In the genomic region with DNA sequence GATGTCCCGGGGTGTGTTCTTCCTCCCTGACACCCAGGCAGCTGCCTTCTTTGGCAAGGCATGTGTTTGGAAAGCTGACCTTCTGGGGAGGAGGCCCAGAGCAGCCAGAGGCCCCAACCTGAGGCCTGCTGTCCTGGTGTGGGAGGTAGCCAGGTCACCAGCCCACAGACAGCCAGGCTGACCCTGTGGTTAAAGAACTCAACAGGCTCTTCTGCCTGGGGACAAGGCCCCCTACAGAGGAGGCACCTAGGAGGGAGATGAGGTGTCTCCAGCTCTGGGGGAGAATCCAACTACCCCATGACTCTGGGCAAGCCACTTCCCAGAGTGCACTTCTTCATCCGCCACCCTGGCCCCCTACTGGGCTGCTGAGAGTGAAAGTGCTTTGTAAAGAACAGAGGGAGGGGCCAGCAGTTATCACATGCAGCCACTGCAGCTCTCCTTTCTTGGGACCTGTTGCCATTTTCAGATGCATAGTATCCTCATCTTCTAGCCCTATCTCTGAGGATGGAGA, we compare ENCODE assay signal across 1 cellular context.
A peak's percentile ranks its signal among the peaks of the same experiment; 100 is the strongest.
TF ChIP-seq lines count a peak whose summit lies in the region.

No MANE protein-coding gene starts in this region.

TF ChIP-seq in HepG2, 621 proteins besides CTCF, POLR2A, EP300 and RAD21 (continued from another document and continues in another):
- TF ChIP-seq RERE (CRISPR knock-in tag; IDR thresholded peaks at IDR 0.05; ENCODE audit: low read depth) (no peak), NONO (IDR thresholded peaks at IDR 0.05) (no peak), NONO (CRISPR knock-in tag; conservative IDR thresholded peaks at IDR 0.05) (no peak), PHF20 (CRISPR knock-in tag; IDR thresholded peaks at IDR 0.05) (no peak), ZSCAN5A (CRISPR knock-in tag; IDR thresholded peaks at IDR 0.05; ENCODE audit: borderline replicate concordance) (no peak), ZNF143 (CRISPR knock-in tag; IDR thresholded peaks at IDR 0.05) (peak; percentile 84), HOXA9 (CRISPR knock-in tag; IDR thresholded peaks at IDR 0.05; ENCODE audit: borderline replicate concordance) (no peak), ZNF660 (CRISPR knock-in tag; IDR thresholded peaks at IDR 0.05; ENCODE audit: borderline replicate concordance, low read depth) (no peak), MED8 (CRISPR knock-in tag; IDR thresholded peaks at IDR 0.05; ENCODE audit: insufficient replicate concordance) (no peak), ZNF136 (CRISPR knock-in tag; IDR thresholded peaks at IDR 0.05; ENCODE audit: low read depth) (no peak), PHF5A (CRISPR knock-in tag; IDR thresholded peaks at IDR 0.05; ENCODE audit: low read depth, unreplicated experiment) (no peak), ZNF563 (CRISPR knock-in tag; IDR thresholded peaks at IDR 0.05) (peak; percentile 84; the same call in 1 of the 2 replicates), ZBTB1 (CRISPR knock-in tag; IDR thresholded peaks at IDR 0.05; ENCODE audit: borderline replicate concordance) (no peak), ASH2L (IDR thresholded peaks at IDR 0.05; ENCODE audit: insufficient read length, low read depth, low read length) (no peak), ZNF350 (CRISPR knock-in tag; IDR thresholded peaks at IDR 0.05; ENCODE audit: borderline replicate concordance, low read depth) (no peak), JARID2 (CRISPR knock-in tag; IDR thresholded peaks at IDR 0.05; ENCODE audit: insufficient replicate concordance) (peak; percentile 61), PAXIP1 (CRISPR knock-in tag; conservative IDR thresholded peaks at IDR 0.05) (no peak), FOSL2 (CRISPR knock-in tag; IDR thresholded peaks at IDR 0.05) (no peak), HNRNPL (IDR thresholded peaks at IDR 0.05; ENCODE audit: low read depth, low read length) (no peak), GATAD2A (CRISPR knock-in tag; IDR thresholded peaks at IDR 0.05) (0 out of 2 replicates have a peak, but pooled peaks have one; percentile 23), MXI1 (IDR thresholded peaks at IDR 0.05; ENCODE audit: borderline replicate concordance, low read depth, low read length) (0 out of 3 replicates have a peak, but pooled peaks have one; percentile 26), GTF2F1 (IDR thresholded peaks at IDR 0.05; ENCODE audit: low read length) (no peak), SAP130 (CRISPR knock-in tag; IDR thresholded peaks at IDR 0.05; ENCODE audit: low read depth) (peak; percentile 42; the same call in 1 of the 2 replicates)
- TF ChIP-seq, protein P1, sequence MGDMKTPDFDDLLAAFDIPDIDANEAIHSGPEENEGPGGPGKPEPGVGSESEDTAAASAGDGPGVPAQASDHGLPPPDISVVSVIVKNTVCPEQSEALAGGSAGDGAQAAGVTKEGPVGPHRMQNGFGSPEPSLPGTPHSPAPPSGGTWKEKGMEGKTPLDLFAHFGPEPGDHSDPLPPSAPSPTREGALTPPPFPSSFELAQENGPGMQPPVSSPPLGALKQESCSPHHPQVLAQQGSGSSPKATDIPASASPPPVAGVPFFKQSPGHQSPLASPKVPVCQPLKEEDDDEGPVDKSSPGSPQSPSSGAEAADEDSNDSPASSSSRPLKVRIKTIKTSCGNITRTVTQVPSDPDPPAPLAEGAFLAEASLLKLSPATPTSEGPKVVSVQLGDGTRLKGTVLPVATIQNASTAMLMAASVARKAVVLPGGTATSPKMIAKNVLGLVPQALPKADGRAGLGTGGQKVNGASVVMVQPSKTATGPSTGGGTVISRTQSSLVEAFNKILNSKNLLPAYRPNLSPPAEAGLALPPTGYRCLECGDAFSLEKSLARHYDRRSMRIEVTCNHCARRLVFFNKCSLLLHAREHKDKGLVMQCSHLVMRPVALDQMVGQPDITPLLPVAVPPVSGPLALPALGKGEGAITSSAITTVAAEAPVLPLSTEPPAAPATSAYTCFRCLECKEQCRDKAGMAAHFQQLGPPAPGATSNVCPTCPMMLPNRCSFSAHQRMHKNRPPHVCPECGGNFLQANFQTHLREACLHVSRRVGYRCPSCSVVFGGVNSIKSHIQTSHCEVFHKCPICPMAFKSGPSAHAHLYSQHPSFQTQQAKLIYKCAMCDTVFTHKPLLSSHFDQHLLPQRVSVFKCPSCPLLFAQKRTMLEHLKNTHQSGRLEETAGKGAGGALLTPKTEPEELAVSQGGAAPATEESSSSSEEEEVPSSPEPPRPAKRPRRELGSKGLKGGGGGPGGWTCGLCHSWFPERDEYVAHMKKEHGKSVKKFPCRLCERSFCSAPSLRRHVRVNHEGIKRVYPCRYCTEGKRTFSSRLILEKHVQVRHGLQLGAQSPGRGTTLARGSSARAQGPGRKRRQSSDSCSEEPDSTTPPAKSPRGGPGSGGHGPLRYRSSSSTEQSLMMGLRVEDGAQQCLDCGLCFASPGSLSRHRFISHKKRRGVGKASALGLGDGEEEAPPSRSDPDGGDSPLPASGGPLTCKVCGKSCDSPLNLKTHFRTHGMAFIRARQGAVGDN (CRISPR knock-in tag; IDR thresholded peaks at IDR 0.05): peak; percentile 53
- TF ChIP-seq, protein P2, sequence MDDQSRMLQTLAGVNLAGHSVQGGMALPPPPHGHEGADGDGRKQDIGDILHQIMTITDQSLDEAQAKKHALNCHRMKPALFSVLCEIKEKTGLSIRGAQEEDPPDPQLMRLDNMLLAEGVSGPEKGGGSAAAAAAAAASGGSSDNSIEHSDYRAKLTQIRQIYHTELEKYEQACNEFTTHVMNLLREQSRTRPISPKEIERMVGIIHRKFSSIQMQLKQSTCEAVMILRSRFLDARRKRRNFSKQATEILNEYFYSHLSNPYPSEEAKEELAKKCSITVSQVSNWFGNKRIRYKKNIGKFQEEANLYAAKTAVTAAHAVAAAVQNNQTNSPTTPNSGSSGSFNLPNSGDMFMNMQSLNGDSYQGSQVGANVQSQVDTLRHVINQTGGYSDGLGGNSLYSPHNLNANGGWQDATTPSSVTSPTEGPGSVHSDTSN (CRISPR knock-in tag; IDR thresholded peaks at IDR 0.05; ENCODE audit: borderline replicate concordance): no peak
- TF ChIP-seq, protein P3, sequence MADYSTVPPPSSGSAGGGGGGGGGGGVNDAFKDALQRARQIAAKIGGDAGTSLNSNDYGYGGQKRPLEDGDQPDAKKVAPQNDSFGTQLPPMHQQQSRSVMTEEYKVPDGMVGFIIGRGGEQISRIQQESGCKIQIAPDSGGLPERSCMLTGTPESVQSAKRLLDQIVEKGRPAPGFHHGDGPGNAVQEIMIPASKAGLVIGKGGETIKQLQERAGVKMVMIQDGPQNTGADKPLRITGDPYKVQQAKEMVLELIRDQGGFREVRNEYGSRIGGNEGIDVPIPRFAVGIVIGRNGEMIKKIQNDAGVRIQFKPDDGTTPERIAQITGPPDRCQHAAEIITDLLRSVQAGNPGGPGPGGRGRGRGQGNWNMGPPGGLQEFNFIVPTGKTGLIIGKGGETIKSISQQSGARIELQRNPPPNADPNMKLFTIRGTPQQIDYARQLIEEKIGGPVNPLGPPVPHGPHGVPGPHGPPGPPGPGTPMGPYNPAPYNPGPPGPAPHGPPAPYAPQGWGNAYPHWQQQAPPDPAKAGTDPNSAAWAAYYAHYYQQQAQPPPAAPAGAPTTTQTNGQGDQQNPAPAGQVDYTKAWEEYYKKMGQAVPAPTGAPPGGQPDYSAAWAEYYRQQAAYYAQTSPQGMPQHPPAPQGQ (CRISPR knock-in tag; IDR thresholded peaks at IDR 0.05; ENCODE audit: borderline replicate concordance): no peak
- TF ChIP-seq, protein P4, sequence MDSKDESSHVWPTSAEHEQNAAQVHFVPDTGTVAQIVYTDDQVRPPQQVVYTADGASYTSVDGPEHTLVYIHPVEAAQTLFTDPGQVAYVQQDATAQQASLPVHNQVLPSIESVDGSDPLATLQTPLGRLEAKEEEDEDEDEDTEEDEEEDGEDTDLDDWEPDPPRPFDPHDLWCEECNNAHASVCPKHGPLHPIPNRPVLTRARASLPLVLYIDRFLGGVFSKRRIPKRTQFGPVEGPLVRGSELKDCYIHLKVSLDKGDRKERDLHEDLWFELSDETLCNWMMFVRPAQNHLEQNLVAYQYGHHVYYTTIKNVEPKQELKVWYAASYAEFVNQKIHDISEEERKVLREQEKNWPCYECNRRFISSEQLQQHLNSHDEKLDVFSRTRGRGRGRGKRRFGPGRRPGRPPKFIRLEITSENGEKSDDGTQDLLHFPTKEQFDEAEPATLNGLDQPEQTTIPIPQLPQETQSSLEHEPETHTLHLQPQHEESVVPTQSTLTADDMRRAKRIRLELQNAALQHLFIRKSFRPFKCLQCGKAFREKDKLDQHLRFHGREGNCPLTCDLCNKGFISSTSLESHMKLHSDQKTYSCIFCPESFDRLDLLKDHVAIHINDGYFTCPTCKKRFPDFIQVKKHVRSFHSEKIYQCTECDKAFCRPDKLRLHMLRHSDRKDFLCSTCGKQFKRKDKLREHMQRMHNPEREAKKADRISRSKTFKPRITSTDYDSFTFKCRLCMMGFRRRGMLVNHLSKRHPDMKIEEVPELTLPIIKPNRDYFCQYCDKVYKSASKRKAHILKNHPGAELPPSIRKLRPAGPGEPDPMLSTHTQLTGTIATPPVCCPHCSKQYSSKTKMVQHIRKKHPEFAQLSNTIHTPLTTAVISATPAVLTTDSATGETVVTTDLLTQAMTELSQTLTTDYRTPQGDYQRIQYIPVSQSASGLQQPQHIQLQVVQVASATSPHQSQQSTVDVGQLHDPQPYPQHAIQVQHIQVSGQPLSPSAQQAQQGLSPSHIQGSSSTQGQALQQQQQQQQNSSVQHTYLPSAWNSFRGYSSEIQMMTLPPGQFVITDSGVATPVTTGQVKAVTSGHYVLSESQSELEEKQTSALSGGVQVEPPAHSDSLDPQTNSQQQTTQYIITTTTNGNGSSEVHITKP (CRISPR knock-in tag; IDR thresholded peaks at IDR 0.05; ENCODE audit: low read depth): 0 out of 2 replicates have a peak, but pooled peaks have one; percentile 52
